In genomic region chr20:43953919-43954617, GRCh38 we compare ENCODE assay signal across 13 cellular contexts. TPM values are rescaled to one million over a fixed set of nuclear protein-coding genes. Genes with fewer than 3 reads are reported as not detected.
DNase-seq lines count a peak whose midpoint lies in the region; ATAC-seq, FAIRE-seq and TF ChIP-seq lines count a peak whose summit lies in the region.
"Had no signal": no experiment of that assay in that cellular context is flagged by ENCODE, and none has a peak within 500 bp of the region (broad histone marks: within the 10 kb centered on the region; RNA-seq: fewer than 3 reads in every experiment).

No MANE protein-coding gene starts in this region.

- no peak overlapping the region for H3K4me3 ChIP-seq in CD8-positive, alpha-beta memory T cell (ENCODE audit: low read length)
- no peak overlapping the region for H3K4me3 ChIP-seq in SK-N-SH (ENCODE audit: low read depth in 2 of 2, low read length in 1 of 2)
- no peak overlapping the region for H3K4me3 ChIP-seq in keratinocyte (ENCODE audit: control insufficient read depth in 2 of 3, extremely low read depth in 1 of 3, insufficient read depth in 2 of 3, low read depth in 1 of 3, low read length in 3 of 3)
- no peak overlapping the region for H3K4me3 ChIP-seq in ovary
- H3K4me3 ChIP-seq: hepatocyte, stomach had no signal

- POLR2A ChIA-PET in CD8-positive, alpha-beta memory T cell (lab: Charles Lee), result no interaction called here
- POLR2A ChIA-PET in SK-N-SH (lab: Yijun Ruan, JAX), result no interaction called here

- CTCF ChIA-PET in CD8-positive, alpha-beta memory T cell (lab: Charles Lee), result interaction anchor here (0.9 to 1.3 kb wide), 2 partner anchors 14 to 28 kb away, joined by 4 read pairs; no protein-coding TSS in a partner anchor
- CTCF ChIA-PET in SK-N-SH (lab: Yijun Ruan, JAX), result interaction anchor here (1.3 kb wide), 1 partner anchor 14 kb away, joined by 3 read pairs; no protein-coding TSS in a partner anchor

- peaks cover 27% of the 10 kb centered on the region for H3F3A ChIP-seq in SK-N-SH (replicated peaks; ENCODE audit: insufficient read depth)

- H3K4me1 ChIP-seq in CD8-positive, alpha-beta memory T cell (ENCODE audit: insufficient read depth, low read length), result peaks cover 83% of the 10 kb centered on the region
- H3K4me1 ChIP-seq in SK-N-SH (ENCODE audit: control insufficient read depth in 1 of 2, insufficient read depth in 2 of 2, low read depth in 1 of 2, low read length in 1 of 2) (peaks cover 46 to 49% of the 10 kb centered on the region in 2 experiments), keratinocyte (ENCODE audit: control insufficient read depth, extremely low read depth, insufficient read depth, low read length) (peaks cover 42% of the 10 kb centered on the region), ovary (ENCODE audit: insufficient read depth) (peaks cover 9% of the 10 kb centered on the region)

- WGBS in SK-N-SH (ENCODE audit: low lambda C conversion rate), result 67% methylated on average over 6 of the region's 8 CpGs
- WGBS in ovary, 3 donors, result 65 to 74% (median 66%) methylated on average over 8 of the region's 8 CpGs

- no peaks in the 10 kb centered on the region for H3K9me3 ChIP-seq in CD8-positive, alpha-beta memory T cell (ENCODE audit: low read length)
- H3K9me3 ChIP-seq in SK-N-SH, result no peaks in the 10 kb centered on the region
- H3K9me3 ChIP-seq in keratinocyte (ENCODE audit: control insufficient read depth, low read depth, low read length), result no peaks in the 10 kb centered on the region
- H3K9me3 ChIP-seq in ovary, result no peaks in the 10 kb centered on the region
- H3K9me3 ChIP-seq: stomach had no signal

- no peaks in the 10 kb centered on the region for H3K27me3 ChIP-seq in CD8-positive, alpha-beta memory T cell (ENCODE audit: insufficient read depth, low read length, poor library complexity, severe bottlenecking)
- H3K27me3 ChIP-seq in SK-N-SH (ENCODE audit: insufficient read depth), result no peaks in the 10 kb centered on the region
- no peaks in the 10 kb centered on the region for H3K27me3 ChIP-seq in keratinocyte (ENCODE audit: control insufficient read depth, extremely low read depth, insufficient read depth, low read length)
- no peaks in the 10 kb centered on the region for H3K27me3 ChIP-seq in ovary
- H3K27me3 ChIP-seq: hepatocyte had no signal

- H3K9me2 ChIP-seq in SK-N-SH, result no peaks in the 10 kb centered on the region

- FAIRE-seq in keratinocyte (lab: Jason Lieb, UNC), result no peak

- peaks cover 11 to 33% of the 10 kb centered on the region in 2 donors for H3K27me3 Mint-ChIP-seq in CD8-positive, alpha-beta memory T cell

- H4K20me1 ChIP-seq in SK-N-SH (ENCODE audit: insufficient read depth), result no peaks in the 10 kb centered on the region
- no peaks in the 10 kb centered on the region for H4K20me1 ChIP-seq in keratinocyte (ENCODE audit: control insufficient read depth, extremely low read depth, insufficient read depth, low read length)

- TF ChIP-seq CTCF in SK-N-SH (IDR thresholded peaks at IDR 0.05) (no peak; the same call in 1 of the 2 replicates), keratinocyte (optimal IDR thresholded peaks at IDR 0.05 in 1 of 3, IDR thresholded peaks at IDR 0.05 in 1 of 3, conservative IDR thresholded peaks at IDR 0.05 in 1 of 3; ENCODE audit: extremely low read depth in 1 of 3, insufficient read depth in 2 of 3, low read length in 3 of 3) (no peak), ovary (IDR thresholded peaks at IDR 0.05) (no peak)

- no peaks in the 10 kb centered on the region for H3K36me3 ChIP-seq in CD8-positive, alpha-beta memory T cell (ENCODE audit: insufficient read depth, low read length)
- no peaks in the 10 kb centered on the region for H3K36me3 ChIP-seq in SK-N-SH (replicated peaks in 1 of 2; ENCODE audit: control insufficient read depth in 1 of 2, insufficient read depth in 2 of 2, low read length in 1 of 2)
- H3K36me3 ChIP-seq in keratinocyte (ENCODE audit: control insufficient read depth in 2 of 2, extremely low read depth in 1 of 2, insufficient read depth in 2 of 2, low read length in 2 of 2), result no peaks in the 10 kb centered on the region
- H3K36me3 ChIP-seq in ovary, result no peaks in the 10 kb centered on the region
- H3K36me3 ChIP-seq: stomach had no signal

- H3K9me3 Mint-ChIP-seq in CD8-positive, alpha-beta memory T cell, result peaks cover 0 to 6% (median 2%) of the 10 kb centered on the region in 5 donors

- TF ChIP-seq RAD21 in SK-N-SH (IDR thresholded peaks at IDR 0.05; ENCODE audit: low read length), result no peak

- H3K27ac Mint-ChIP-seq in CD8-positive, alpha-beta memory T cell, result no peak overlapping the region

- H3K4me3 Mint-ChIP-seq in CD8-positive, alpha-beta memory T cell, result peak overlapping the region in 5 of 7 donors; percentile 6 to 71 (median 45)

- dilution Hi-C loops in keratinocyte (cut with MboI; ENCODE audit: extremely low pct_ligation_motif_present, low sequenced_read_pairs), result no loop called here

- DNase-seq in CD8-positive, alpha-beta memory T cell, result no peak
- peak; percentile 60 for DNase-seq in HCEC 1CT
- no peak for DNase-seq in SK-N-SH
- DNase-seq in keratinocyte (ENCODE audit: low read depth, low spot score), result no peak
- DNase-seq in ovary, result no peak
- DNase-seq in glomerular visceral epithelial cell (ENCODE audit: extremely low spot score), result no peak
- no peak for DNase-seq in NCI-H1105 treated with DMSO at 0.1 percent for 48 hours (lab: John Stamatoyannopoulos, UW)
- DNase-seq: amniotic stem cell, MV-4-11, stomach had no signal

- TF ChIP-seq POLR2A in ovary (IDR thresholded peaks at IDR 0.05), result no peak

- H3K9ac ChIP-seq in SK-N-SH (no peak overlapping the region), keratinocyte (ENCODE audit: control insufficient read depth, extremely low read depth, insufficient read depth, low read length) (no peak overlapping the region)

- intact Hi-C loops in ovary (cut with DNase I), result no loop called here

- TF ChIP-seq EP300 in SK-N-SH (IDR thresholded peaks at IDR 0.05; ENCODE audit: borderline replicate concordance in 1 of 2, low read depth in 1 of 2, low read length in 1 of 2) (no peak), ovary (IDR thresholded peaks at IDR 0.05) (no peak)

- no peak overlapping the region for H3K27ac ChIP-seq in CD8-positive, alpha-beta memory T cell (ENCODE audit: low read depth, low read length)
- peak overlapping the region in 1 of 2 experiments; percentile 94; a peak in 1 of 4 replicates for H3K27ac ChIP-seq in SK-N-SH (ENCODE audit: low read depth in 2 of 2, low read length in 1 of 2)
- no peak overlapping the region for H3K27ac ChIP-seq in keratinocyte (ENCODE audit: control insufficient read depth, insufficient read depth, low read length)
- H3K27ac ChIP-seq in ovary, result no peak overlapping the region
- H3K27ac ChIP-seq: hepatocyte had no signal

- no peaks in the 10 kb centered on the region for H3K36me3 Mint-ChIP-seq in CD8-positive, alpha-beta memory T cell

- H3K9me1 ChIP-seq in keratinocyte (ENCODE audit: control insufficient read depth, extremely low read depth, insufficient read depth, low read length), result no peaks in the 10 kb centered on the region

- H3K4me2 ChIP-seq in SK-N-SH, result 0 out of 2 replicates have a peak overlapping the region, but pooled peaks have one; percentile 75
- H3K4me2 ChIP-seq in keratinocyte (ENCODE audit: control insufficient read depth, extremely low read depth, insufficient read depth, low read depth, low read length), result peak overlapping the region; percentile 24
- H3K4me2 ChIP-seq: hepatocyte had no signal

- ATAC-seq in GM21367 (IDR thresholded peaks at IDR 0.05; ENCODE audit: unreplicated experiment), result no peak

- H3K4me1 Mint-ChIP-seq in CD8-positive, alpha-beta memory T cell, result peaks cover 80 to 92% (median 88%) of the 10 kb centered on the region in 3 donors

- H2AFZ ChIP-seq in SK-N-SH (ENCODE audit: low read depth) (no peak overlapping the region), keratinocyte (ENCODE audit: control insufficient read depth, low read length) (no peak overlapping the region)
- H2AFZ ChIP-seq: hepatocyte had no signal

- H3K79me2 ChIP-seq in SK-N-SH (ENCODE audit: insufficient read depth) (no peaks in the 10 kb centered on the region), keratinocyte (ENCODE audit: control insufficient read depth, insufficient read depth, low read length) (no peaks in the 10 kb centered on the region)
- H3K79me2 ChIP-seq: hepatocyte had no signal

TF ChIP-seq in SK-N-SH, 30 proteins besides CTCF, POLR2A, EP300 and RAD21 (continues in another document):
- TF ChIP-seq FOSL2 (IDR thresholded peaks at IDR 0.05; ENCODE audit: borderline replicate concordance, low read depth) (peak; percentile 57; the same call in 1 of the 2 replicates), MAX (IDR thresholded peaks at IDR 0.05; ENCODE audit: low read depth) (peak; percentile 90), TEAD4 (IDR thresholded peaks at IDR 0.05; ENCODE audit: borderline replicate concordance, insufficient read depth) (no peak), GABPA (IDR thresholded peaks at IDR 0.05; ENCODE audit: low read depth) (no peak), MEF2A (IDR thresholded peaks at IDR 0.05; ENCODE audit: borderline replicate concordance, low read depth) (no peak), NRF1 (IDR thresholded peaks at IDR 0.05; ENCODE audit: low read depth, low read length) (no peak)

RNA-seq across cellular contexts. Expression of gene TOX2, which starts 39.4 kb away (rescaled TPM):
- under 1 TPM; 0.35 to 0.39 TPM for total RNA-seq in CD8-positive, alpha-beta memory T cell
- polyA plus RNA-seq in CD8-positive, alpha-beta memory T cell, result 1.2 TPM
- polyA plus RNA-seq in SK-N-SH (2012; rRNA removed) (6.1 and 15.4 TPM in 2 replicates), keratinocyte (0.04 to 0.76 TPM (median 0.20 TPM) in 3 replicates), ovary (1 to 10 TPM; 2.3 to 4.0 TPM)
- polyA plus RNA-seq in SK-N-SH (2012; cell fraction: cytosol; rRNA removed), result 8.1 and 12.1 TPM in 2 replicates
- 10.7 and 19.5 TPM in 2 replicates for polyA plus RNA-seq in SK-N-SH (2012; cell fraction: nucleus; rRNA removed)
- polyA plus RNA-seq in keratinocyte (2011; ENCODE audit: low read depth), result 0.19 TPM
- 0.32 and 0.61 TPM in 2 replicates for polyA plus RNA-seq in keratinocyte (2011; cell fraction: cytosol; rRNA removed)
- polyA plus RNA-seq in keratinocyte (2011; cell fraction: nucleus; rRNA removed), result 0.27 and 0.37 TPM in 2 replicates
- polyA plus RNA-seq in keratinocyte (2012; ENCODE audit: low replicate concordance), result 0.28 and 1.4 TPM in 2 replicates
- polyA minus RNA-seq in keratinocyte, result 0.26 to 1.1 TPM in 2 of 3 replicates, not detected in the other
- not detected for polyA minus RNA-seq in keratinocyte (2011; cell fraction: cytosol; rRNA and poly(A)+ RNA removed)
- polyA minus RNA-seq in keratinocyte (2011; cell fraction: nucleus; rRNA and poly(A)+ RNA removed), result 0.31 TPM in 1 of 2 replicates, not detected in the other
- total RNA-seq in ovary, result 1 to 10 TPM in 6 of 7 donors, under 1 TPM in 1; 0.69 to 5.6 (median 1.3) TPM
- total RNA-seq: osteocyte had no signal
